Comparison of ENCODE assay signal across 12 cellular contexts in genomic region chr9:6552033-6552737, GRCh38.
DNase-seq lines count a peak whose midpoint lies in the region; ATAC-seq lines count a peak whose summit lies in the region.
"Had no signal": no experiment of that assay in that cellular context is flagged by ENCODE, and none has a peak within 500 bp of the region (broad histone marks: within the 10 kb centered on the region; RNA-seq: fewer than 3 reads in every experiment).

No MANE protein-coding gene starts in this region.

- ATAC-seq in HG02623 (IDR thresholded peaks at IDR 0.05; ENCODE audit: unreplicated experiment) (no peak), HG03025 (IDR thresholded peaks at IDR 0.05; ENCODE audit: low FRiP score, unreplicated experiment) (no peak)
- ATAC-seq: upper lobe of right lung had no signal

- DNase-seq in D341Med (ENCODE audit: low spot score) (peak; percentile 62), NCI-H1105 (lab: John Stamatoyannopoulos, UW) (peak; percentile 43), amniotic epithelial cell (ENCODE audit: low read depth) (peak; percentile 59), lung microvascular endothelial cell (ENCODE audit: low read depth in 2 of 2) (peak; percentile 74 to 81), GM03348 (ENCODE audit: low spot score) (no peak), SKM-1 treated with dmso at 0.1 percent for 144 hours (lab: John Stamatoyannopoulos, UW; ENCODE audit: unreplicated experiment) (no peak)
- DNase-seq: NCI-H1436 treated with DMSO at 0.1 percent for 48 hours; stimulated activated CD4-positive, alpha-beta T cell treated with anti-CD3 and anti-CD28 coated beads, Interleukin-4, amount 100 ng/mL, for 1 hour; T1000; upper lobe of right lung had no signal

Comparison
In these comparisons a context has a peak if more than half of its experiments do, and no peak if none do; other contexts are left out.
1. DNase-seq: peak in D341Med (single experiment), NCI-H1105 (single experiment), amniotic epithelial cell (single experiment) and lung microvascular endothelial cell (2 of 2); none in GM03348 (single experiment) and SKM-1 treated with dmso at 0.1 percent for 144 hours (single experiment).